Comparison of ENCODE assay signal across 21 cellular contexts in the genomic region with DNA sequence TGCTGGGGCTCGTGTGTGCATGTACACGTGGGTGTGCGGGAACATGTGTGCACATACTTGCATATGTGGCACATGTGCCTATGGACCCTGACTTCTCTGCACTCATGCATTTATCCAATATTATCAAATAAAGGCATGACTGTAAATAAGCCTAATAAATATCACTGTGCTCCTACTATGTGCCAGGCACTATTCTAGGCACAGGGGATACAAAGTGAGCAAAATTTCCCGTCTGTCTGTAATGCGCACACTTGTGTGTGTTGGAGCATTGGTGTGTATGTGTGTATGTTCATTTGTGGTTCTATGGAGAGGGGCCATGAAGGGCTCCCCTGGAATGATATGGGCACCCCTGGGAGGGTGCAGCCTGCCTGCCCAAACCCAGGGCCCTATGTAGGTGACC.
"Had no signal": no experiment of that assay in that cellular context is flagged by ENCODE, and none has a peak within 500 bp of the region (broad histone marks: within the 10 kb centered on the region; RNA-seq: fewer than 3 reads in every experiment).

No MANE protein-coding gene starts in this region.

- H3K4me3 ChIP-seq: dorsolateral prefrontal cortex, esophagus squamous epithelium, gastroesophageal sphincter, pancreas, smooth muscle cell, testis, transverse colon had no signal

- H3K9me3 ChIP-seq: esophagus squamous epithelium, gastroesophageal sphincter, pancreas, testis, transverse colon had no signal

- H3K9me3 Mint-ChIP-seq: mesothelial cell of epicardium; natural killer cell; neural crest cell; stimulated activated naive CD8-positive, alpha-beta T cell treated with anti-CD3 and anti-CD28 coated beads, Interleukin-15, Interleukin-2, amounts not matched to agents 100 ng/mL and 50 ng/mL, for 24 hours had no signal

- H3K4me3 Mint-ChIP-seq: mesothelial cell of epicardium; natural killer cell; neural crest cell; stimulated activated naive CD8-positive, alpha-beta T cell treated with anti-CD3 and anti-CD28 coated beads, Interleukin-15, Interleukin-2, amounts not matched to agents 100 ng/mL and 50 ng/mL, for 24 hours had no signal

- H3K27ac Mint-ChIP-seq: mesothelial cell of epicardium; progenitor cell of endocrine pancreas; stimulated activated naive CD8-positive, alpha-beta T cell treated with anti-CD3 and anti-CD28 coated beads, Interleukin-15, Interleukin-2, amounts not matched to agents 100 ng/mL and 50 ng/mL, for 24 hours had no signal

- H3K36me3 Mint-ChIP-seq: mesothelial cell of epicardium, natural killer cell had no signal

- H3K27me3 Mint-ChIP-seq: progenitor cell of endocrine pancreas; stimulated activated naive CD8-positive, alpha-beta T cell treated with anti-CD3 and anti-CD28 coated beads, Interleukin-15, Interleukin-2, amounts not matched to agents 100 ng/mL and 50 ng/mL, for 24 hours had no signal

- ATAC-seq: gastroesophageal sphincter, left lobe of liver, natural killer cell, pancreas, right cardiac atrium had no signal

- H3K4me1 ChIP-seq: esophagus squamous epithelium, gastroesophageal sphincter, pancreas, testis, transverse colon had no signal

- H3K4me1 Mint-ChIP-seq: mesothelial cell of epicardium had no signal

- H3K4me2 ChIP-seq: smooth muscle cell had no signal

- H3K27ac ChIP-seq: dorsolateral prefrontal cortex, esophagus squamous epithelium, gastroesophageal sphincter, pancreas, testis, transverse colon had no signal

- DNase-seq: cortex of kidney; dorsolateral prefrontal cortex; effector CD8-positive, alpha-beta T cell; esophagus squamous epithelium; foreskin fibroblast; glutamatergic neuron; islet precursor cell; natural killer cell; nucleus accumbens; stimulated activated CD4-positive, alpha-beta T cell treated with anti-CD3 and anti-CD28 coated beads, Interleukin-2, amount 100 ng/mL, for 48 hours; testis; transverse colon had no signal

- H3K27me3 ChIP-seq: dorsolateral prefrontal cortex, esophagus squamous epithelium, pancreas, testis, transverse colon had no signal
